ENCODE assay signal across 17 cellular contexts in the genomic region with DNA sequence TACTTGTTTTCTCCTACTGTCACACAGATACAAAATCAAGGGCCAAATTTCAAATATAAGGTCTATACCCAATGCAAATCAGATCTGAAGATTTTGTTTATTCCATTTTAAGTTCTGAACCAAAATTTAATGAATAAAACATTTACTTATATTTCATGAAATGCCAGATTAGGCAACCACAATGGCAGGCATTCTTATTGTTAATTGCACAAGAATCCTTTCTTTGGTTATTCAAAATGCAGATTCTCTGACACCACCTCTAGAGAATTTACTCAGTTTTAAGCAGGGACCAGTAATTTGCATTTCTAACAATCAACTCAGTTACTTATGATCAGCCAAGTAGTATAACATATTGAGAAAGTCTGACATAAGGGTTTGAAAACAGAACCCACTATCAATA.
DNase-seq lines count a peak whose midpoint lies in the region; ATAC-seq and TF ChIP-seq lines count a peak whose summit lies in the region.
"Had no signal": no experiment of that assay in that cellular context is flagged by ENCODE, and none has a peak within 500 bp of the region (broad histone marks: within the 10 kb centered on the region; RNA-seq: fewer than 3 reads in every experiment).

No MANE protein-coding gene starts in this region.

- CTCF ChIA-PET in WTC11 (lab: Charles Lee), result no interaction called here

- POLR2A ChIA-PET in WTC11 (lab: Charles Lee), result no interaction called here

- H3K27ac ChIP-seq in HUES48 (ENCODE audit: low read depth, low read length), result peak overlapping the region; percentile 80
- no peak overlapping the region for H3K27ac ChIP-seq in iPS-20b (ENCODE audit: low read length)
- H3K27ac ChIP-seq: BLaER1 had no signal

- H3K9me3 Mint-ChIP-seq in WTC11 (peaks cover 29% of the 10 kb centered on the region), natural killer cell (peaks cover 7 to 8% of the 10 kb centered on the region in 2 donors)

- H3K9ac ChIP-seq in HUES48 (ENCODE audit: low read depth, low read length) (0 out of 2 replicates have a peak overlapping the region, but pooled peaks have one; percentile 13), iPS-20b (ENCODE audit: low read depth, low read length) (no peak overlapping the region)
- H3K9ac ChIP-seq: BLaER1 had no signal

- peaks cover 28% of the 10 kb centered on the region for H3K36me3 Mint-ChIP-seq in WTC11
- H3K36me3 Mint-ChIP-seq in natural killer cell, result peaks cover 9% of the 10 kb centered on the region
- H3K36me3 Mint-ChIP-seq: CD14-positive monocyte had no signal

- H3K4me1 ChIP-seq in HUES48 (ENCODE audit: control insufficient read depth, insufficient read depth, low read length) (peaks cover 10% of the 10 kb centered on the region), iPS-20b (ENCODE audit: insufficient read depth, low read length) (peaks cover 9% of the 10 kb centered on the region)
- H3K4me1 ChIP-seq: BLaER1 had no signal

- H3K27me3 Mint-ChIP-seq in WTC11 (ENCODE audit: low read depth) (no peaks in the 10 kb centered on the region), natural killer cell (ENCODE audit: low read depth in 2 of 2) (no peaks in the 10 kb centered on the region)

- H3K27ac Mint-ChIP-seq in WTC11, result no peak overlapping the region
- H3K27ac Mint-ChIP-seq in natural killer cell, result no peak overlapping the region
- H3K27ac Mint-ChIP-seq: CD14-positive monocyte had no signal

- H3K36me3 ChIP-seq in HUES48 (ENCODE audit: control insufficient read depth, insufficient read depth, low read length) (no peaks in the 10 kb centered on the region), iPS-20b (ENCODE audit: insufficient read depth, low read depth, low read length) (no peaks in the 10 kb centered on the region)
- H3K36me3 ChIP-seq: BLaER1, HAP-1 had no signal

- DNase-seq in WTC11 (ENCODE audit: low spot score), result no peak
- DNase-seq in iPS DF 19.7 (ENCODE audit: low read depth, low spot score), result peak; percentile 9
- DNase-seq in natural killer cell, result no peak
- no peak for DNase-seq in KG1 (lab: John Stamatoyannopoulos, UW)
- no peak for DNase-seq in posterior vena cava (ENCODE audit: low spot score)
- DNase-seq: 8988T; CD4-positive, alpha-beta memory T cell; DMS153; DMS79; GDM1; IMR-90 had no signal

- H3K4me3 Mint-ChIP-seq in WTC11, result no peak overlapping the region
- no peak overlapping the region for H3K4me3 Mint-ChIP-seq in natural killer cell
- H3K4me3 Mint-ChIP-seq: CD14-positive monocyte; CD4-positive, alpha-beta memory T cell had no signal

- H3K9me3 ChIP-seq in HUES48 (ENCODE audit: control insufficient read depth, insufficient read depth, low read length) (peaks cover 12% of the 10 kb centered on the region), iPS-20b (ENCODE audit: insufficient read depth, low read depth, low read length) (peaks cover 5% of the 10 kb centered on the region; the same call in 1 of the 2 replicates)
- H3K9me3 ChIP-seq: BLaER1, HAP-1 had no signal

- H3K4me1 Mint-ChIP-seq in WTC11, result peaks cover 24% of the 10 kb centered on the region
- H3K4me1 Mint-ChIP-seq in natural killer cell, result no peaks in the 10 kb centered on the region
- H3K4me1 Mint-ChIP-seq: CD14-positive monocyte had no signal

- intact Hi-C loops in natural killer cell (cut with micrococcal nuclease), result no loop called here
- intact Hi-C loops in posterior vena cava (cut with DNase I), result no loop called here

- ATAC-seq in WTC11 (peak; percentile 67), natural killer cell (no peak), GM21515 (IDR thresholded peaks at IDR 0.05; ENCODE audit: unreplicated experiment) (no peak)

- H3K4me3 ChIP-seq in HUES48 (ENCODE audit: low read depth, low read length), result peak overlapping the region; percentile 22; the same call in 1 of the 2 replicates
- H3K4me3 ChIP-seq in iPS-20b (ENCODE audit: low read length), result peak overlapping the region; percentile 8; the same call in 1 of the 2 replicates
- H3K4me3 ChIP-seq: BLaER1, HAP-1 had no signal

- TF ChIP-seq CTCF in WTC11 (IDR thresholded peaks at IDR 0.05) (no peak), natural killer cell (IDR thresholded peaks at IDR 0.05) (no peak)

- H3K27me3 ChIP-seq in HUES48 (ENCODE audit: control insufficient read depth, insufficient read depth, low read length) (no peaks in the 10 kb centered on the region), iPS-20b (ENCODE audit: insufficient read depth, low read length) (no peaks in the 10 kb centered on the region)
- H3K27me3 ChIP-seq: BLaER1 had no signal

TF ChIP-seq in WTC11, 78 proteins besides CTCF, POLR2A, EP300 and RAD21:
- TF ChIP-seq, protein P1, sequence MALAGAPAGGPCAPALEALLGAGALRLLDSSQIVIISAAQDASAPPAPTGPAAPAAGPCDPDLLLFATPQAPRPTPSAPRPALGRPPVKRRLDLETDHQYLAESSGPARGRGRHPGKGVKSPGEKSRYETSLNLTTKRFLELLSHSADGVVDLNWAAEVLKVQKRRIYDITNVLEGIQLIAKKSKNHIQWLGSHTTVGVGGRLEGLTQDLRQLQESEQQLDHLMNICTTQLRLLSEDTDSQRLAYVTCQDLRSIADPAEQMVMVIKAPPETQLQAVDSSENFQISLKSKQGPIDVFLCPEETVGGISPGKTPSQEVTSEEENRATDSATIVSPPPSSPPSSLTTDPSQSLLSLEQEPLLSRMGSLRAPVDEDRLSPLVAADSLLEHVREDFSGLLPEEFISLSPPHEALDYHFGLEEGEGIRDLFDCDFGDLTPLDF (CRISPR knock-in tag; IDR thresholded peaks at IDR 0.05), result no peak
- TF ChIP-seq RORB (CRISPR knock-in tag; IDR thresholded peaks at IDR 0.05) (no peak), FOXK1 (CRISPR knock-in tag; IDR thresholded peaks at IDR 0.05) (no peak), FOXP1 (CRISPR knock-in tag; IDR thresholded peaks at IDR 0.05; ENCODE audit: borderline replicate concordance) (no peak), NFATC4 (CRISPR knock-in tag; IDR thresholded peaks at IDR 0.05) (no peak), SOX15 (CRISPR knock-in tag; IDR thresholded peaks at IDR 0.05) (no peak)
